Comparison of ENCODE assay signal across 20 cellular contexts in the genomic region with DNA sequence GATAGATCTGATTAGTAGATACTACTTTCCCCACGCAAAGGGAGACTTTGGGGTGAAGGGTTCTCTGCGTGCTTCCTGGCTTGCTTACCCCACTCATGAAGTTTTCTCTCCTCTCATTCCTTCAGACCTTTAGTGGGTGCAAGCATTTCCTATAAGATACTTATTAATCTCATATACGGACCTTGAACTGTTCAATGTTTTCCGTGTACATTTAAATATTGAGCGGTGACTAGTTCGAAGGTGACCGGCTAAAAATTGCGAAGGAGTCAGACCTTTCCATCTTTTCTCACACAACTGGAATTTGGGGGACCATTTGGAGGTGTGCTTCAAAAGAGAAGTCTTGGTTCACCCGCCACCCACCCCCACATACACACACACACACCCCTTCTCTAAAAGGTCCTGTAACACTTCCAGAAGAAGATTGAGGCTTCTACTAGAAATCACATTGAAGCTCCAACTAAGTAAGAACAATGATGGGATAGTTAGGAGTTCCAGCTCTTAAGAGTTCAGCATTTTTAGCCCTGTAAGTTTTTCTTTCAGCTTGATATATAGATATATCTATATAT. TPM values are rescaled to one million over a fixed set of nuclear protein-coding genes. Genes with fewer than 3 reads are reported as not detected.
DNase-seq lines count a peak whose midpoint lies in the region; ATAC-seq and TF ChIP-seq lines count a peak whose summit lies in the region.
"Had no signal": no experiment of that assay in that cellular context is flagged by ENCODE, and none has a peak within 500 bp of the region (broad histone marks: within the 10 kb centered on the region; RNA-seq: fewer than 3 reads in every experiment).

No MANE protein-coding gene starts in this region.

- H3K9me3 Mint-ChIP-seq in endodermal cell, result no peaks in the 10 kb centered on the region

- H3K36me3 ChIP-seq in endodermal cell (ENCODE audit: control insufficient read depth, insufficient read depth, low read length), result no peaks in the 10 kb centered on the region
- H3K36me3 ChIP-seq: BE2C, HAP-1, SJCRH30 had no signal

- H3K4me1 Mint-ChIP-seq in endodermal cell, result peaks cover 58% of the 10 kb centered on the region

- peaks cover 7% of the 10 kb centered on the region for H3K4me1 ChIP-seq in endodermal cell (ENCODE audit: control insufficient read depth, insufficient read depth, low read length)
- H3K4me1 ChIP-seq: BE2C, Caco-2, SJCRH30 had no signal

- DNase-seq in GM10266 (ENCODE audit: extremely low spot score) (peak; percentile 4), endodermal cell (no peak), retina (peak; percentile 29), NCI-H748 treated with DMSO at 0.1 percent for 48 hours (lab: John Stamatoyannopoulos, UW) (no peak)
- no peak for DNase-seq in stimulated activated CD4-positive, alpha-beta T cell treated with anti-CD3 and anti-CD28 coated beads, Interleukin-15, amount 100 ng/mL, for 24 hours
- DNase-seq: BE2C; Caco-2; CD4-positive, CD25-positive, alpha-beta regulatory T cell; MM.1S; NCI-H1092; NCI-H1436 treated with DMSO at 0.1 percent for 48 hours; NCI-H2081; NCI-H69; SJCRH30 had no signal

- H3K27ac ChIP-seq in angular gyrus (ENCODE audit: low read depth, low read length), result peak overlapping the region; percentile 92
- no peak overlapping the region for H3K27ac ChIP-seq in endodermal cell (ENCODE audit: low read depth, low read length)
- H3K27ac ChIP-seq: SJCRH30 had no signal

- no peak overlapping the region for H3K9ac ChIP-seq in endodermal cell (ENCODE audit: extremely low read depth, low read length, poor library complexity, severe bottlenecking)

- peak overlapping the region; percentile 80 for H3K4me3 ChIP-seq in endodermal cell (ENCODE audit: low read length)
- H3K4me3 ChIP-seq: HAP-1, SJCRH30 had no signal

- H3K27ac Mint-ChIP-seq in endodermal cell, result no peak overlapping the region
- H3K27ac Mint-ChIP-seq: CD4-positive, CD25-positive, alpha-beta regulatory T cell had no signal

- no peaks in the 10 kb centered on the region for H3K9me3 ChIP-seq in endodermal cell (ENCODE audit: control insufficient read depth, low read length)
- H3K9me3 ChIP-seq: BE2C, Caco-2, HAP-1, SJCRH30 had no signal

- ATAC-seq in HG02970 (IDR thresholded peaks at IDR 0.05; ENCODE audit: low FRiP score, unreplicated experiment) (no peak), HG02571 (IDR thresholded peaks at IDR 0.05; ENCODE audit: unreplicated experiment) (no peak)
- ATAC-seq: Panc1 had no signal

- peak overlapping the region; percentile 43 for H3K4me3 Mint-ChIP-seq in endodermal cell
- H3K4me3 Mint-ChIP-seq: CD4-positive, CD25-positive, alpha-beta regulatory T cell had no signal

- no peaks in the 10 kb centered on the region for H3K36me3 Mint-ChIP-seq in endodermal cell (ENCODE audit: low read depth)
- H3K36me3 Mint-ChIP-seq: CD4-positive, CD25-positive, alpha-beta regulatory T cell had no signal

- H3K27me3 Mint-ChIP-seq in endodermal cell (ENCODE audit: insufficient read depth), result peaks cover 99% of the 10 kb centered on the region

- peaks cover 100% of the 10 kb centered on the region for H3K27me3 ChIP-seq in endodermal cell (ENCODE audit: control insufficient read depth, insufficient read depth, low read length, poor library complexity, severe bottlenecking)

- no peak for TF ChIP-seq CTCF in GM10266 (IDR thresholded peaks at IDR 0.05; ENCODE audit: control insufficient read depth, insufficient read depth, low read depth, missing control alignments)
- TF ChIP-seq CTCF in endodermal cell (conservative IDR thresholded peaks at IDR 0.05), result no peak

- WGBS in endodermal cell (ENCODE audit: insufficient coverage in 1 of 2, insufficient read length in 1 of 2), 2 experiments, result 17 to 33% methylated on average over 4 to 9 of the region's 9 CpGs

RNA-seq across cellular contexts. Expression of gene FOXG1, which starts 6.1 kb away (rescaled TPM):
- under 1 TPM; 0.04 to 0.07 TPM for total RNA-seq in endodermal cell
- polyA plus RNA-seq in endodermal cell (2013, experiment 1 of 2), result 0.82 TPM
- polyA plus RNA-seq in endodermal cell (2013, experiment 2 of 2), result 0.79 TPM
- total RNA-seq: Caco-2; CD4-positive, CD25-positive, alpha-beta regulatory T cell; LHCN-M2 had no signal
- polyA plus RNA-seq: CD4-positive, CD25-positive, alpha-beta regulatory T cell had no signal

Comparison
In these comparisons a context has a peak if more than half of its experiments do, and no peak if none do; other contexts are left out.
1. DNase-seq: peak in GM10266 (single experiment) and retina (single experiment); none in endodermal cell (single experiment), NCI-H748 treated with DMSO at 0.1 percent for 48 hours (single experiment) and stimulated activated CD4-positive, alpha-beta T cell treated with anti-CD3 and anti-CD28 coated beads, Interleukin-15, amount 100 ng/mL, for 24 hours (single experiment).